8 cellular contexts compared by ENCODE assay signal in the genomic region with DNA sequence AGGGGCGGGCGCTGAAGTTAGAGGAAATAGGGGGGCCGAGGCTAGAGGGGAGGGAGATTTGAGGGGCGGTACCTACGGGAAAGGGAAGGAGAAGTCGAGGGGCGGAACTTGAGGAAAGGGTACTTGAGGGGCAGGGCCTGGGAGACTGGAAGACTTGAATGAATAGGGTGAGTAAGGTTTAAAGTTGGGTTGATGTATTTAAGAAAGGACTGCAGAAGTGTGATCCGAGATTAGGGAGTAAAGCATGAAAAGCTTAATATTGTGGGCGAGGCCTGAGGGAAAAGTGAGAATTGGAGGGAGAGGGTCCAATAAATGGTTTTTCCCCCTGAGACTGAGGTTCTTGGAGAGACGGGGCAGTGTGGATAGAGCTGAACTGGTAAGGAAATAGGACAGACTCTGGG. TPM values are rescaled to one million over a fixed set of nuclear protein-coding genes. Genes with fewer than 3 reads are reported as not detected.
A peak's percentile ranks its signal among the peaks of the same experiment; 100 is the strongest.
DNase-seq lines count a peak whose midpoint lies in the region; ATAC-seq and TF ChIP-seq lines count a peak whose summit lies in the region.

No MANE protein-coding gene starts in this region.

- H3K4me3 Mint-ChIP-seq in Calu3 (ENCODE audit: low read depth, unreplicated experiment) = peak overlapping the region; percentile 90

- H3K27me3 Mint-ChIP-seq in Calu3 (ENCODE audit: unreplicated experiment) = no peaks in the 10 kb centered on the region

- CTCF ChIA-PET in Calu3 (lab: Charles Lee) = no interaction called here

- peak overlapping the region; percentile 68 for H2AFZ ChIP-seq in neuron (ENCODE audit: low read depth, low read length)

- TF ChIP-seq CTCF in Calu3 (IDR thresholded peaks at IDR 0.05; ENCODE audit: unreplicated experiment) (no peak), NB4 (IDR thresholded peaks at IDR 0.05; ENCODE audit: low read depth, low read length) (no peak)

- DNase-seq in Calu3 = no peak
- no peak for DNase-seq in NB4 (ENCODE audit: low read depth)
- DNase-seq in iPS-NIHi11 (ENCODE audit: low spot score) = no peak
- DNase-seq in NCI-H526 treated with DMSO at 0.1 percent for 48 hours (lab: John Stamatoyannopoulos, UW) = no peak

- BruUV-seq in Calu3 (replicated peaks; lab: Mats Ljungman, UMichigan) = no TSS peak

- peaks cover 29% of the 10 kb centered on the region for H3K4me1 Mint-ChIP-seq in Calu3 (ENCODE audit: low read depth, unreplicated experiment)

- H3K36me3 ChIP-seq in ectodermal cell (ENCODE audit: control insufficient read depth, insufficient read depth, low read length) = peaks cover 30% of the 10 kb centered on the region
- peaks cover 31% of the 10 kb centered on the region for H3K36me3 ChIP-seq in neuron (ENCODE audit: insufficient read depth, low read length)

- WGBS in ectodermal cell, 2 experiments = 2 to 3% methylated on average over 10 of the region's 10 CpGs

- H3K4me1 ChIP-seq in ectodermal cell (ENCODE audit: control insufficient read depth, insufficient read depth, low read length) (peaks cover 3% of the 10 kb centered on the region), neuron (ENCODE audit: insufficient read depth, low read length) (peaks cover 12% of the 10 kb centered on the region)

- no peaks in the 10 kb centered on the region for H3K9me3 Mint-ChIP-seq in Calu3 (ENCODE audit: low read depth, unreplicated experiment)

- intact Hi-C loops in Calu3 (cut with micrococcal nuclease; ENCODE audit: unreplicated experiment) = loop anchor here (5.0 kb wide), 1 partner anchor 85 kb away; no protein-coding TSS in a partner anchor

- no peak for ATAC-seq in GM19328 (IDR thresholded peaks at IDR 0.05; ENCODE audit: unreplicated experiment)
- ATAC-seq in GM19397 (IDR thresholded peaks at IDR 0.05; ENCODE audit: unreplicated experiment) = no peak

- peaks cover 43% of the 10 kb centered on the region for H3K36me3 Mint-ChIP-seq in Calu3 (ENCODE audit: insufficient read depth, unreplicated experiment)

- no peaks in the 10 kb centered on the region for H3K27me3 ChIP-seq in ectodermal cell (ENCODE audit: control insufficient read depth, insufficient read depth, low read length, poor library complexity, severe bottlenecking)
- H3K27me3 ChIP-seq in neuron (ENCODE audit: insufficient read depth, low read length) = no peaks in the 10 kb centered on the region

- peak overlapping the region; percentile 87 for H3K27ac Mint-ChIP-seq in Calu3 (ENCODE audit: unreplicated experiment)

- H3K9me3 ChIP-seq in ectodermal cell (ENCODE audit: control insufficient read depth, low read length) (no peaks in the 10 kb centered on the region), neuron (ENCODE audit: low read length) (no peaks in the 10 kb centered on the region)

- no peak overlapping the region for H3K27ac ChIP-seq in ectodermal cell (ENCODE audit: insufficient read depth, low read depth, low read length, poor library complexity, severe bottlenecking)

- H3K4me3 ChIP-seq in NB4 (ENCODE audit: low read depth, low read length) (peak overlapping the region; percentile 98), ectodermal cell (ENCODE audit: insufficient read depth, low read depth, low read length) (peak overlapping the region; percentile 72), neuron (ENCODE audit: low read length) (peak overlapping the region; percentile 65)

- no peak for TF ChIP-seq POLR2A in NB4 (IDR thresholded peaks at IDR 0.05; ENCODE audit: extremely low read depth, insufficient read length)

RNA-seq across cellular contexts. Expression of a gene that starts 0.7 kb away (rescaled TPM):
- total RNA-seq in Calu3 (2022) = 15.7 and 16.5 TPM in 2 replicates
- polyA plus RNA-seq in ectodermal cell (2013, experiment 1 of 4) = 15.7 TPM
- 19.1 TPM for polyA plus RNA-seq in ectodermal cell (2013, experiment 2 of 4)
- polyA plus RNA-seq in ectodermal cell (2013, experiment 3 of 4) = 21.0 TPM
- polyA plus RNA-seq in ectodermal cell (2013, experiment 4 of 4) = 22.8 TPM

RNA-seq across cellular contexts. Expression of a gene that starts 0.9 kb away (rescaled TPM):
- 27.0 and 35.7 TPM in 2 replicates for total RNA-seq in Calu3 (2022)
- polyA plus RNA-seq in ectodermal cell (2013, experiment 1 of 4) = 40.8 TPM
- polyA plus RNA-seq in ectodermal cell (2013, experiment 2 of 4) = 33.9 TPM
- 33.5 TPM for polyA plus RNA-seq in ectodermal cell (2013, experiment 3 of 4)
- 30.6 TPM for polyA plus RNA-seq in ectodermal cell (2013, experiment 4 of 4)

RNA-seq across cellular contexts. Expression of a gene that starts 29.9 kb away (rescaled TPM):
- total RNA-seq in Calu3 (2022) = 25.4 and 27.0 TPM in 2 replicates
- polyA plus RNA-seq in ectodermal cell (2013, experiment 1 of 4) = 53.1 TPM
- 43.8 TPM for polyA plus RNA-seq in ectodermal cell (2013, experiment 2 of 4)
- 35.9 TPM for polyA plus RNA-seq in ectodermal cell (2013, experiment 3 of 4)
- polyA plus RNA-seq in ectodermal cell (2013, experiment 4 of 4) = 37.1 TPM

RNA-seq across cellular contexts. Expression of a gene that starts 57.8 kb away (rescaled TPM):
- 179 and 192 TPM in 2 replicates for total RNA-seq in Calu3 (2022)
- 69.1 TPM for polyA plus RNA-seq in ectodermal cell (2013, experiment 1 of 4)
- 66.3 TPM for polyA plus RNA-seq in ectodermal cell (2013, experiment 2 of 4)
- 67.3 TPM for polyA plus RNA-seq in ectodermal cell (2013, experiment 3 of 4)
- 73.2 TPM for polyA plus RNA-seq in ectodermal cell (2013, experiment 4 of 4)
